Comparison of ENCODE assay signal across 1 cellular context in the genomic region with DNA sequence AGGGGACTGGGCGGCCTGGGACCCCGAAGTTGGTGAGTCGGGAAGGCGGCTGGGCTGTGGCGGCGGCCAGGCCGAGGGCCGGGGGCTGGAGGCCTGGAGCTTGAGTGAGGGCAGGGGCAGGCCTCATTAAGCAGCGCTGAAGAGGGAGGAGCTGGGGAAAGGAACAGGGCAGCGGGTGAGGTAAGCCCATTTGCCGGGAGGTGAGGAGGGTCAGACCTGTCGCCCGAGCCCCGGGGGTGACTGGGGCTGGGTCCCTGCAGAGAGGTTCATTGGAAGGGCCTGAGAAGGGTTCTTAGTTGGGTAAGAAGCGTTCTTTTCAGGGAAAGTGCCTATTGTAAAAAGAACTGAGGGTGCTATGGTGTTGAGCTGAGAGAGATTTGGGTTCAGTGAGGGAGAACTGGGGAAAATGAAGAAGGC.
TF ChIP-seq lines count a peak whose summit lies in the region.

No MANE protein-coding gene starts in this region.

TF ChIP-seq in GM12878, 131 proteins besides CTCF, POLR2A, EP300 and RAD21:
- TF ChIP-seq MYC (IDR thresholded peaks at IDR 0.05; ENCODE audit: insufficient read depth, insufficient read length, insufficient replicate concordance, low read length, severe bottlenecking) (peak; percentile 18), NBN (IDR thresholded peaks at IDR 0.05) (no peak), SIN3A (IDR thresholded peaks at IDR 0.05; ENCODE audit: low read depth, low read length) (peak; percentile 74), IKZF1 (conservative IDR thresholded peaks at IDR 0.05) (0 out of 2 replicates have a peak, but pooled peaks have one; percentile 9), IKZF2 (IDR thresholded peaks at IDR 0.05) (no peak), PML (IDR thresholded peaks at IDR 0.05; ENCODE audit: low read length) (peak; percentile 64; the same call in 1 of the 2 replicates), NR2C2 (IDR thresholded peaks at IDR 0.05; ENCODE audit: borderline replicate concordance, control insufficient read depth, insufficient read length, low read depth) (no peak), YBX1 (IDR thresholded peaks at IDR 0.05) (no peak), GATAD2B (conservative IDR thresholded peaks at IDR 0.05; ENCODE audit: low read depth) (peak; percentile 66; the same call in 1 of the 2 replicates), CREM (IDR thresholded peaks at IDR 0.05; ENCODE audit: low read depth) (no peak), ZNF207 (IDR thresholded peaks at IDR 0.05; ENCODE audit: borderline replicate concordance) (no peak), SMC3 (IDR thresholded peaks at IDR 0.05; ENCODE audit: borderline replicate concordance, low read length) (no peak), NR2F1 (conservative IDR thresholded peaks at IDR 0.05) (peak; percentile 39), MEF2A (IDR thresholded peaks at IDR 0.05; ENCODE audit: insufficient read depth, low read depth, low read length) (no peak), LARP7 (IDR thresholded peaks at IDR 0.05) (0 out of 2 replicates have a peak, but pooled peaks have one; percentile 43)
- TF ChIP-seq, protein P1, sequence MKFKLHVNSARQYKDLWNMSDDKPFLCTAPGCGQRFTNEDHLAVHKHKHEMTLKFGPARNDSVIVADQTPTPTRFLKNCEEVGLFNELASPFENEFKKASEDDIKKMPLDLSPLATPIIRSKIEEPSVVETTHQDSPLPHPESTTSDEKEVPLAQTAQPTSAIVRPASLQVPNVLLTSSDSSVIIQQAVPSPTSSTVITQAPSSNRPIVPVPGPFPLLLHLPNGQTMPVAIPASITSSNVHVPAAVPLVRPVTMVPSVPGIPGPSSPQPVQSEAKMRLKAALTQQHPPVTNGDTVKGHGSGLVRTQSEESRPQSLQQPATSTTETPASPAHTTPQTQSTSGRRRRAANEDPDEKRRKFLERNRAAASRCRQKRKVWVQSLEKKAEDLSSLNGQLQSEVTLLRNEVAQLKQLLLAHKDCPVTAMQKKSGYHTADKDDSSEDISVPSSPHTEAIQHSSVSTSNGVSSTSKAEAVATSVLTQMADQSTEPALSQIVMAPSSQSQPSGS (IDR thresholded peaks at IDR 0.05; ENCODE audit: low read length), result no peak
- TF ChIP-seq, protein P2, sequence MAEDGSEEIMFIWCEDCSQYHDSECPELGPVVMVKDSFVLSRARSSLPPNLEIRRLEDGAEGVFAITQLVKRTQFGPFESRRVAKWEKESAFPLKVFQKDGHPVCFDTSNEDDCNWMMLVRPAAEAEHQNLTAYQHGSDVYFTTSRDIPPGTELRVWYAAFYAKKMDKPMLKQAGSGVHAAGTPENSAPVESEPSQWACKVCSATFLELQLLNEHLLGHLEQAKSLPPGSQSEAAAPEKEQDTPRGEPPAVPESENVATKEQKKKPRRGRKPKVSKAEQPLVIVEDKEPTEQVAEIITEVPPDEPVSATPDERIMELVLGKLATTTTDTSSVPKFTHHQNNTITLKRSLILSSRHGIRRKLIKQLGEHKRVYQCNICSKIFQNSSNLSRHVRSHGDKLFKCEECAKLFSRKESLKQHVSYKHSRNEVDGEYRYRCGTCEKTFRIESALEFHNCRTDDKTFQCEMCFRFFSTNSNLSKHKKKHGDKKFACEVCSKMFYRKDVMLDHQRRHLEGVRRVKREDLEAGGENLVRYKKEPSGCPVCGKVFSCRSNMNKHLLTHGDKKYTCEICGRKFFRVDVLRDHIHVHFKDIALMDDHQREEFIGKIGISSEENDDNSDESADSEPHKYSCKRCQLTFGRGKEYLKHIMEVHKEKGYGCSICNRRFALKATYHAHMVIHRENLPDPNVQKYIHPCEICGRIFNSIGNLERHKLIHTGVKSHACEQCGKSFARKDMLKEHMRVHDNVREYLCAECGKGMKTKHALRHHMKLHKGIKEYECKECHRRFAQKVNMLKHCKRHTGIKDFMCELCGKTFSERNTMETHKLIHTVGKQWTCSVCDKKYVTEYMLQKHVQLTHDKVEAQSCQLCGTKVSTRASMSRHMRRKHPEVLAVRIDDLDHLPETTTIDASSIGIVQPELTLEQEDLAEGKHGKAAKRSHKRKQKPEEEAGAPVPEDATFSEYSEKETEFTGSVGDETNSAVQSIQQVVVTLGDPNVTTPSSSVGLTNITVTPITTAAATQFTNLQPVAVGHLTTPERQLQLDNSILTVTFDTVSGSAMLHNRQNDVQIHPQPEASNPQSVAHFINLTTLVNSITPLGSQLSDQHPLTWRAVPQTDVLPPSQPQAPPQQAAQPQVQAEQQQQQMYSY (CRISPR knock-in tag; IDR thresholded peaks at IDR 0.05), result no peak
- TF ChIP-seq, protein P3, sequence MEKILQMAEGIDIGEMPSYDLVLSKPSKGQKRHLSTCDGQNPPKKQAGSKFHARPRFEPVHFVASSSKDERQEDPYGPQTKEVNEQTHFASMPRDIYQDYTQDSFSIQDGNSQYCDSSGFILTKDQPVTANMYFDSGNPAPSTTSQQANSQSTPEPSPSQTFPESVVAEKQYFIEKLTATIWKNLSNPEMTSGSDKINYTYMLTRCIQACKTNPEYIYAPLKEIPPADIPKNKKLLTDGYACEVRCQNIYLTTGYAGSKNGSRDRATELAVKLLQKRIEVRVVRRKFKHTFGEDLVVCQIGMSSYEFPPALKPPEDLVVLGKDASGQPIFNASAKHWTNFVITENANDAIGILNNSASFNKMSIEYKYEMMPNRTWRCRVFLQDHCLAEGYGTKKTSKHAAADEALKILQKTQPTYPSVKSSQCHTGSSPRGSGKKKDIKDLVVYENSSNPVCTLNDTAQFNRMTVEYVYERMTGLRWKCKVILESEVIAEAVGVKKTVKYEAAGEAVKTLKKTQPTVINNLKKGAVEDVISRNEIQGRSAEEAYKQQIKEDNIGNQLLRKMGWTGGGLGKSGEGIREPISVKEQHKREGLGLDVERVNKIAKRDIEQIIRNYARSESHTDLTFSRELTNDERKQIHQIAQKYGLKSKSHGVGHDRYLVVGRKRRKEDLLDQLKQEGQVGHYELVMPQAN (conservative IDR thresholded peaks at IDR 0.05), result no peak
- TF ChIP-seq, protein P4, sequence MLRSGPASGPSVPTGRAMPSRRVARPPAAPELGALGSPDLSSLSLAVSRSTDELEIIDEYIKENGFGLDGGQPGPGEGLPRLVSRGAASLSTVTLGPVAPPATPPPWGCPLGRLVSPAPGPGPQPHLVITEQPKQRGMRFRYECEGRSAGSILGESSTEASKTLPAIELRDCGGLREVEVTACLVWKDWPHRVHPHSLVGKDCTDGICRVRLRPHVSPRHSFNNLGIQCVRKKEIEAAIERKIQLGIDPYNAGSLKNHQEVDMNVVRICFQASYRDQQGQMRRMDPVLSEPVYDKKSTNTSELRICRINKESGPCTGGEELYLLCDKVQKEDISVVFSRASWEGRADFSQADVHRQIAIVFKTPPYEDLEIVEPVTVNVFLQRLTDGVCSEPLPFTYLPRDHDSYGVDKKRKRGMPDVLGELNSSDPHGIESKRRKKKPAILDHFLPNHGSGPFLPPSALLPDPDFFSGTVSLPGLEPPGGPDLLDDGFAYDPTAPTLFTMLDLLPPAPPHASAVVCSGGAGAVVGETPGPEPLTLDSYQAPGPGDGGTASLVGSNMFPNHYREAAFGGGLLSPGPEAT (IDR thresholded peaks at IDR 0.05; ENCODE audit: low read depth), result 0 out of 2 replicates have a peak, but pooled peaks have one; percentile 16
- TF ChIP-seq, protein P5, sequence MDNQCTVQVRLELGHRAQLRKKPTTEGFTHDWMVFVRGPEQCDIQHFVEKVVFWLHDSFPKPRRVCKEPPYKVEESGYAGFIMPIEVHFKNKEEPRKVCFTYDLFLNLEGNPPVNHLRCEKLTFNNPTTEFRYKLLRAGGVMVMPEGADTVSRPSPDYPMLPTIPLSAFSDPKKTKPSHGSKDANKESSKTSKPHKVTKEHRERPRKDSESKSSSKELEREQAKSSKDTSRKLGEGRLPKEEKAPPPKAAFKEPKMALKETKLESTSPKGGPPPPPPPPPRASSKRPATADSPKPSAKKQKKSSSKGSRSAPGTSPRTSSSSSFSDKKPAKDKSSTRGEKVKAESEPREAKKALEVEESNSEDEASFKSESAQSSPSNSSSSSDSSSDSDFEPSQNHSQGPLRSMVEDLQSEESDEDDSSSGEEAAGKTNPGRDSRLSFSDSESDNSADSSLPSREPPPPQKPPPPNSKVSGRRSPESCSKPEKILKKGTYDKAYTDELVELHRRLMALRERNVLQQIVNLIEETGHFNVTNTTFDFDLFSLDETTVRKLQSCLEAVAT (IDR thresholded peaks at IDR 0.05), result peak; percentile 82; the same call in 1 of the 2 replicates
